Comparison of ENCODE assay signal across 21 cellular contexts in genomic region chr1:33468972-33469371, GRCh38.
"Had no signal": no experiment of that assay in that cellular context is flagged by ENCODE, and none has a peak within 500 bp of the region (broad histone marks: within the 10 kb centered on the region; RNA-seq: fewer than 3 reads in every experiment).

No MANE protein-coding gene starts in this region.

- DNase-seq: activated B cell treated with CpG ODN at 0.5 μM for 24 hours; activated CD4-positive, alpha-beta T cell treated with anti-CD3 and anti-CD28 coated beads for 36 hours; activated CD4-positive, alpha-beta T cell treated with anti-CD3 and anti-CD28 coated beads, Interleukin-2, amount 50 U/mL, for 4 hours; activated naive CD4-positive, alpha-beta T cell treated with anti-CD3 and anti-CD28 coated beads for 36 hours; activated T-cell treated with anti-CD3 and anti-CD28 coated beads, Interleukin-2, amount 50 U/mL, for 48 hours; foreskin keratinocyte; kidney; left lung; naive thymus-derived CD8-positive, alpha-beta T cell; pancreas; psoas muscle; right cardiac atrium; stimulated activated CD4-positive, alpha-beta T cell treated with anti-CD3 and anti-CD28 coated beads, Interleukin-12 subunit alpha, Interleukin-12 subunit beta, amount 100 ng/mL, for 4 hours; T-helper 9 cell had no signal

- H3K27ac ChIP-seq: cardiac muscle cell, foreskin keratinocyte, left lung, neutrophil, pancreas, psoas muscle, suprapubic skin, vagina had no signal

- H3K9me3 Mint-ChIP-seq: activated B cell treated with CpG ODN at 0.5 μM for 24 hours; activated naive CD4-positive, alpha-beta T cell treated with anti-CD3 and anti-CD28 coated beads for 36 hours; naive thymus-derived CD8-positive, alpha-beta T cell; stimulated activated naive CD8-positive, alpha-beta T cell treated with anti-CD3 and anti-CD28 coated beads, Interleukin-15, Interleukin-2, amounts not matched to agents 100 ng/mL and 50 ng/mL, for 24 hours; type B pancreatic cell had no signal

- ATAC-seq: activated CD4-positive, alpha-beta T cell treated with anti-CD3 and anti-CD28 coated beads for 36 hours; foreskin keratinocyte; left lung; naive thymus-derived CD8-positive, alpha-beta T cell; pancreas; psoas muscle; right cardiac atrium had no signal

- H3K4me3 Mint-ChIP-seq: activated B cell treated with CpG ODN at 0.5 μM for 24 hours; activated CD4-positive, alpha-beta T cell treated with anti-CD3 and anti-CD28 coated beads for 36 hours; activated naive CD4-positive, alpha-beta T cell treated with anti-CD3 and anti-CD28 coated beads for 36 hours; naive thymus-derived CD8-positive, alpha-beta T cell; stimulated activated naive CD8-positive, alpha-beta T cell treated with anti-CD3 and anti-CD28 coated beads, Interleukin-15, Interleukin-2, amounts not matched to agents 100 ng/mL and 50 ng/mL, for 24 hours; type B pancreatic cell had no signal

- H3K4me3 ChIP-seq: cardiac muscle cell, left lung, lung, pancreas, psoas muscle, suprapubic skin, vagina had no signal

- H3K27ac Mint-ChIP-seq: activated B cell treated with CpG ODN at 0.5 μM for 24 hours; activated CD4-positive, alpha-beta T cell treated with anti-CD3 and anti-CD28 coated beads for 36 hours; activated naive CD4-positive, alpha-beta T cell treated with anti-CD3 and anti-CD28 coated beads for 36 hours; stimulated activated naive CD8-positive, alpha-beta T cell treated with anti-CD3 and anti-CD28 coated beads, Interleukin-15, Interleukin-2, amounts not matched to agents 100 ng/mL and 50 ng/mL, for 24 hours; type B pancreatic cell had no signal

- H3K36me3 ChIP-seq: cardiac muscle cell, left lung, neutrophil, pancreas, suprapubic skin, vagina had no signal

- H3K27me3 Mint-ChIP-seq: activated B cell treated with CpG ODN at 0.5 μM for 24 hours; activated CD4-positive, alpha-beta T cell treated with anti-CD3 and anti-CD28 coated beads for 36 hours; stimulated activated naive CD8-positive, alpha-beta T cell treated with anti-CD3 and anti-CD28 coated beads, Interleukin-15, Interleukin-2, amounts not matched to agents 100 ng/mL and 50 ng/mL, for 24 hours; type B pancreatic cell had no signal

- H3K36me3 Mint-ChIP-seq: naive thymus-derived CD8-positive, alpha-beta T cell; type B pancreatic cell had no signal

- H3K27me3 ChIP-seq: cardiac muscle cell, foreskin keratinocyte, left lung, neutrophil, pancreas, suprapubic skin, vagina had no signal

- H3K9me3 ChIP-seq: left lung, neutrophil, pancreas, psoas muscle, suprapubic skin, vagina had no signal
